In genomic region chr17:35074711-35075707, GRCh38 we compare ENCODE assay signal across 1 cellular context.
TF ChIP-seq lines count a peak whose summit lies in the region.

No MANE protein-coding gene starts in this region.

TF ChIP-seq in HepG2, 621 proteins besides CTCF, POLR2A, EP300 and RAD21 (continues in another document):
- TF ChIP-seq SOX5 (CRISPR knock-in tag; IDR thresholded peaks at IDR 0.05; ENCODE audit: borderline replicate concordance): peak; percentile 84
- peak; percentile 58 for TF ChIP-seq MED1 (CRISPR knock-in tag; IDR thresholded peaks at IDR 0.05)
- TF ChIP-seq ZBTB20 (CRISPR knock-in tag; IDR thresholded peaks at IDR 0.05; ENCODE audit: borderline replicate concordance, low read depth): no peak
- TF ChIP-seq ZBTB39 (CRISPR knock-in tag; IDR thresholded peaks at IDR 0.05): no peak
- no peak for TF ChIP-seq REST (IDR thresholded peaks at IDR 0.05; ENCODE audit: borderline replicate concordance in 1 of 2, low read depth in 1 of 2, low read length in 2 of 2)
- no peak for TF ChIP-seq ADNP (CRISPR knock-in tag; IDR thresholded peaks at IDR 0.05)
- TF ChIP-seq ZNF589 (CRISPR knock-in tag; conservative IDR thresholded peaks at IDR 0.05): no peak
- TF ChIP-seq CEBPG (CRISPR knock-in tag; IDR thresholded peaks at IDR 0.05): 0 out of 2 replicates have a peak, but pooled peaks have one; percentile 17
- no peak for TF ChIP-seq MAFK (conservative IDR thresholded peaks at IDR 0.05 in 1 of 2, IDR thresholded peaks at IDR 0.05 in 1 of 2; ENCODE audit: low read length in 2 of 2)
- TF ChIP-seq ZNF597 (CRISPR knock-in tag; IDR thresholded peaks at IDR 0.05): no peak
- TF ChIP-seq ZIK1 (CRISPR knock-in tag; IDR thresholded peaks at IDR 0.05; ENCODE audit: borderline replicate concordance, low read depth): no peak
- TF ChIP-seq ZNF709 (CRISPR knock-in tag; IDR thresholded peaks at IDR 0.05): no peak
- TF ChIP-seq THAP9 (CRISPR knock-in tag; IDR thresholded peaks at IDR 0.05; ENCODE audit: borderline replicate concordance): no peak
- TF ChIP-seq MEIS2 (CRISPR knock-in tag; IDR thresholded peaks at IDR 0.05): peak; percentile 62; the same call in 1 of the 2 replicates
- peak; percentile 61 for TF ChIP-seq GATAD2A (CRISPR knock-in tag; IDR thresholded peaks at IDR 0.05)
- TF ChIP-seq JARID2 (CRISPR knock-in tag; IDR thresholded peaks at IDR 0.05; ENCODE audit: insufficient replicate concordance): no peak
- no peak for TF ChIP-seq KDM4B (CRISPR knock-in tag; IDR thresholded peaks at IDR 0.05)
- no peak for TF ChIP-seq RCOR2 (CRISPR knock-in tag; IDR thresholded peaks at IDR 0.05)
- no peak for TF ChIP-seq ZNF225 (CRISPR knock-in tag; IDR thresholded peaks at IDR 0.05)
- TF ChIP-seq ZNF619 (CRISPR knock-in tag; IDR thresholded peaks at IDR 0.05): no peak
- no peak for TF ChIP-seq SIN3A (IDR thresholded peaks at IDR 0.05; ENCODE audit: borderline replicate concordance, low read depth, low read length)
- TF ChIP-seq ZNF556 (CRISPR knock-in tag; IDR thresholded peaks at IDR 0.05; ENCODE audit: borderline replicate concordance): no peak
- no peak for TF ChIP-seq ZNF296 (CRISPR knock-in tag; conservative IDR thresholded peaks at IDR 0.05)
- TF ChIP-seq MAFG (CRISPR knock-in tag; IDR thresholded peaks at IDR 0.05): no peak
- no peak for TF ChIP-seq MED8 (CRISPR knock-in tag; IDR thresholded peaks at IDR 0.05; ENCODE audit: insufficient replicate concordance)
- no peak for TF ChIP-seq SMARCC2 (IDR thresholded peaks at IDR 0.05)
- TF ChIP-seq ZNF382 (CRISPR knock-in tag; IDR thresholded peaks at IDR 0.05; ENCODE audit: borderline replicate concordance): no peak
- no peak for TF ChIP-seq SNAPC2 (CRISPR knock-in tag; IDR thresholded peaks at IDR 0.05)
- TF ChIP-seq ZNF567 (CRISPR knock-in tag; IDR thresholded peaks at IDR 0.05; ENCODE audit: borderline replicate concordance): no peak
- no peak for TF ChIP-seq MIER2 (CRISPR knock-in tag; IDR thresholded peaks at IDR 0.05)
- TF ChIP-seq MEF2D (CRISPR knock-in tag; IDR thresholded peaks at IDR 0.05): no peak
- TF ChIP-seq CHD4 (IDR thresholded peaks at IDR 0.05; ENCODE audit: borderline replicate concordance, low read length): no peak
- TF ChIP-seq ZNF841 (CRISPR knock-in tag; IDR thresholded peaks at IDR 0.05; ENCODE audit: borderline replicate concordance): no peak
- TF ChIP-seq ZNF205 (CRISPR knock-in tag; IDR thresholded peaks at IDR 0.05): no peak
- TF ChIP-seq RXRB (CRISPR knock-in tag; IDR thresholded peaks at IDR 0.05; ENCODE audit: borderline replicate concordance): no peak
- TF ChIP-seq RERE (CRISPR knock-in tag; IDR thresholded peaks at IDR 0.05; ENCODE audit: low read depth): no peak
- 0 out of 2 replicates have a peak, but pooled peaks have one; percentile 15 for TF ChIP-seq ZNF614 (CRISPR knock-in tag; IDR thresholded peaks at IDR 0.05; ENCODE audit: borderline replicate concordance)
- TF ChIP-seq ZNF503 (CRISPR knock-in tag; IDR thresholded peaks at IDR 0.05): peak; percentile 41; the same call in 1 of the 2 replicates
- no peak for TF ChIP-seq ZNF234 (CRISPR knock-in tag; conservative IDR thresholded peaks at IDR 0.05)
- TF ChIP-seq ZNF253 (CRISPR knock-in tag; IDR thresholded peaks at IDR 0.05; ENCODE audit: borderline replicate concordance): no peak
- TF ChIP-seq KLF9 (CRISPR knock-in tag; IDR thresholded peaks at IDR 0.05; ENCODE audit: low read depth): no peak
- no peak for TF ChIP-seq ZNF710 (CRISPR knock-in tag; IDR thresholded peaks at IDR 0.05; ENCODE audit: borderline replicate concordance)
- TF ChIP-seq ZSCAN25 (CRISPR knock-in tag; IDR thresholded peaks at IDR 0.05): no peak
